In genomic region chr4:6806924-6807676, GRCh38 we compare ENCODE assay signal across 15 cellular contexts. TPM values are rescaled to one million over a fixed set of nuclear protein-coding genes. Genes with fewer than 3 reads are reported as not detected.
A peak's percentile ranks its signal among the peaks of the same experiment; 100 is the strongest.
DNase-seq lines count a peak whose midpoint lies in the region; ATAC-seq and TF ChIP-seq lines count a peak whose summit lies in the region.
"Had no signal": no experiment of that assay in that cellular context is flagged by ENCODE, and none has a peak within 500 bp of the region (broad histone marks: within the 10 kb centered on the region; RNA-seq: fewer than 3 reads in every experiment).

No MANE protein-coding gene starts in this region.

- no peak overlapping the region for H4K5ac ChIP-seq in IMR-90 (ENCODE audit: low read depth, low read length)

- no peak overlapping the region; the same call in 1 of the 2 replicates for H3K23ac ChIP-seq in IMR-90 (ENCODE audit: low read depth, low read length)

- H3K79me1 ChIP-seq in IMR-90 (ENCODE audit: low read depth in 1 of 2, low read length in 2 of 2): peaks cover 40 to 70% of the 10 kb centered on the region in 2 experiments

- peak; percentile 29 for DNase-seq in IMR-90
- no peak for DNase-seq in adrenal gland
- DNase-seq in heart right ventricle: no peak
- no peak for DNase-seq in spleen
- DNase-seq in KG1 (lab: John Stamatoyannopoulos, UW): no peak
- no peak for DNase-seq in AG20443 (ENCODE audit: low spot score)
- no peak for DNase-seq in stimulated activated naive CD4-positive, alpha-beta T cell treated with Interleukin-2 at 50 U/mL for 16 hours (lab: John Stamatoyannopoulos, UW)
- DNase-seq: activated CD8-positive, alpha-beta memory T cell treated with anti-CD3 and anti-CD28 coated beads, Interleukin-2, amount 10 ng/mL, durations not matched to agents 7 days and 5 days; activated naive CD4-positive, alpha-beta T cell treated with anti-CD3 and anti-CD28 coated beads, Interleukin-2, amount 10 ng/mL, durations not matched to agents 7 days and 5 days; CD4-positive, alpha-beta memory T cell; NCI-H1417 treated with DMSO at 0.1 percent for 48 hours; NCI-H510A; right cardiac atrium had no signal

- CTCF ChIA-PET in IMR-90 (lab: Yijun Ruan, JAX): interaction anchor here (0.7 kb wide), 1 partner anchor 149 kb away, joined by 3 read pairs; no protein-coding TSS in a partner anchor

- peak overlapping the region; percentile 0; the same call in 1 of the 2 replicates for H3K27ac ChIP-seq in IMR-90 (ENCODE audit: insufficient read depth, low read length)
- peak overlapping the region; percentile 3 to 77 (median 53) for H3K27ac ChIP-seq in adrenal gland
- H3K27ac ChIP-seq in heart right ventricle: peak overlapping the region in 4 of 10 donors; percentile 31 to 88 (median 44)
- peak overlapping the region in 7 of 8 donors; percentile 78 to 92 (median 87) for H3K27ac ChIP-seq in spleen
- H3K27ac ChIP-seq: suprapubic skin had no signal

- no peak for TF ChIP-seq RAD21 in IMR-90 (IDR thresholded peaks at IDR 0.05; ENCODE audit: low read length)

- no peak overlapping the region; the same call in 1 of the 2 replicates for H2AK5ac ChIP-seq in IMR-90 (ENCODE audit: low read depth, low read length)

- intact Hi-C loops in IMR-90 (cut with micrococcal nuclease) (no loop called here), adrenal gland (cut with DNase I) (no loop called here), heart right ventricle (cut with DNase I) (no loop called here), spleen (cut with DNase I; ENCODE audit: low total_unique reads) (loop anchor here (10.0 kb wide), 1 partner anchor 48 kb away; no protein-coding TSS in a partner anchor)

- peaks cover 32% of the 10 kb centered on the region for H3K9me1 ChIP-seq in IMR-90 (ENCODE audit: insufficient read depth, low read length)

- ATAC-seq in IMR-90 (ENCODE audit: low read depth) (peak; percentile 64), heart right ventricle (peak in 5 of 8 donors; percentile 10 to 47 (median 40)), GM21367 (IDR thresholded peaks at IDR 0.05; ENCODE audit: unreplicated experiment) (no peak)
- ATAC-seq: activated CD8-positive, alpha-beta memory T cell treated with anti-CD3 and anti-CD28 coated beads, Interleukin-2, amount 10 ng/mL, durations not matched to agents 7 days and 5 days had no signal

- POLR2A ChIA-PET in IMR-90 (lab: Charles Lee; ENCODE audit: unreplicated experiment): no interaction called here

- H3K4me3 ChIP-seq in IMR-90 (ENCODE audit: insufficient read depth, low read depth, low read length) (no peak overlapping the region), adrenal gland (peak overlapping the region in 1 of 4 donors; percentile 16), heart right ventricle (no peak overlapping the region), spleen (peak overlapping the region in 1 of 8 donors; percentile 55)
- H3K4me3 ChIP-seq: suprapubic skin had no signal

- H3K4me1 ChIP-seq in IMR-90 (ENCODE audit: control insufficient read depth, insufficient read depth, low read length) (peaks cover 5% of the 10 kb centered on the region), adrenal gland (replicated peaks in 1 of 2) (peaks cover 16 to 43% of the 10 kb centered on the region in 2 donors), heart right ventricle (peaks cover 2 to 77% (median 55%) of the 10 kb centered on the region in 9 donors), spleen (peaks cover 0 to 78% (median 33%) of the 10 kb centered on the region in 6 donors)

- TF ChIP-seq CTCF in IMR-90 (conservative IDR thresholded peaks at IDR 0.05; ENCODE audit: low read depth, low read length): no peak
- no peak for TF ChIP-seq CTCF in adrenal gland (IDR thresholded peaks at IDR 0.05)
- TF ChIP-seq CTCF in heart right ventricle (IDR thresholded peaks at IDR 0.05): no peak
- no peak for TF ChIP-seq CTCF in spleen (IDR thresholded peaks at IDR 0.05 in 8 of 11, conservative IDR thresholded peaks at IDR 0.05 in 3 of 11)

- no CpG with 5 or more reads among the region's 5 CpGs for WGBS in IMR-90 (ENCODE audit: extremely low coverage in 2 of 2, insufficient read length in 1 of 2), 2 experiments
- WGBS in adrenal gland, 4 donors: 55 to 69% (median 66%) methylated on average over 5 of the region's 5 CpGs
- WGBS in heart right ventricle, 2 donors: 85 to 92% methylated on average over 5 of the region's 5 CpGs
- WGBS in spleen, 5 donors: 61 to 82% (median 77%) methylated on average over 5 of the region's 5 CpGs

- H2BK20ac ChIP-seq in IMR-90 (ENCODE audit: low read depth, low read length): no peak overlapping the region

- H3K56ac ChIP-seq in IMR-90 (ENCODE audit: extremely low read depth, insufficient read depth, low read length): no peak overlapping the region

- peak overlapping the region; percentile 83 for H2BK5ac ChIP-seq in IMR-90 (ENCODE audit: low read depth, low read length, poor library complexity, severe bottlenecking)

- no peak overlapping the region for H3K14ac ChIP-seq in IMR-90 (replicated peaks; ENCODE audit: low read depth, low read length)

- H2BK15ac ChIP-seq in IMR-90 (ENCODE audit: low read depth, low read length): no peak overlapping the region

- peak overlapping the region; percentile 74; the same call in 1 of the 2 replicates for H3K18ac ChIP-seq in IMR-90 (ENCODE audit: low read depth, low read length)

- no peaks in the 10 kb centered on the region for H3K9me3 ChIP-seq in IMR-90 (ENCODE audit: control insufficient read depth, insufficient read depth, low read length)
- no peaks in the 10 kb centered on the region for H3K9me3 ChIP-seq in adrenal gland (replicated peaks in 1 of 3)
- no peaks in the 10 kb centered on the region for H3K9me3 ChIP-seq in heart right ventricle
- H3K9me3 ChIP-seq in spleen: no peaks in the 10 kb centered on the region
- H3K9me3 ChIP-seq: suprapubic skin had no signal

- H2BK120ac ChIP-seq in IMR-90 (ENCODE audit: low read depth, low read length): no peak overlapping the region

- TF ChIP-seq POLR2A in IMR-90 (IDR thresholded peaks at IDR 0.05; ENCODE audit: low read depth, low read length) (no peak), adrenal gland (IDR thresholded peaks at IDR 0.05) (no peak), spleen (IDR thresholded peaks at IDR 0.05) (no peak)

- BruUV-seq in IMR-90 (replicated peaks; lab: Mats Ljungman, UMichigan): no TSS peak

- H4K20me1 ChIP-seq in IMR-90 (ENCODE audit: insufficient read depth, low read length): peaks cover 55% of the 10 kb centered on the region

- no peak overlapping the region for H3K4ac ChIP-seq in IMR-90 (ENCODE audit: low read depth, low read length)

- no peak overlapping the region for H2AK9ac ChIP-seq in IMR-90 (replicated peaks; ENCODE audit: low read depth, low read length, poor library complexity)

- no peak overlapping the region for H4K8ac ChIP-seq in IMR-90 (ENCODE audit: low read depth in 2 of 2, low read length in 2 of 2)

- H3K9ac ChIP-seq in IMR-90 (ENCODE audit: low read depth, low read length): no peak overlapping the region

- H2AFZ ChIP-seq in IMR-90 (replicated peaks; ENCODE audit: low read length, poor library complexity): no peak overlapping the region

- in situ Hi-C loops in IMR-90 (cut with MboI; ENCODE audit: low sequenced_read_pairs): no loop called here

- no peak overlapping the region for H4K91ac ChIP-seq in IMR-90 (ENCODE audit: insufficient read depth, low read depth, low read length)

- H3K4me2 ChIP-seq in IMR-90 (ENCODE audit: low read depth, low read length): peak overlapping the region; percentile 92

- H3K36me3 ChIP-seq in IMR-90 (ENCODE audit: control insufficient read depth, insufficient read depth, low read length) (no peaks in the 10 kb centered on the region), adrenal gland (replicated peaks in 1 of 2) (no peaks in the 10 kb centered on the region), heart right ventricle (no peaks in the 10 kb centered on the region), spleen (no peaks in the 10 kb centered on the region)
- H3K36me3 ChIP-seq: suprapubic skin had no signal

- dilution Hi-C loops in IMR-90 (cut with HindIII; ENCODE audit: low sequenced_read_pairs, unreplicated experiment): no loop called here

- no peaks in the 10 kb centered on the region for H3K27me3 ChIP-seq in IMR-90 (ENCODE audit: control insufficient read depth, insufficient read depth, low read length)
- no peaks in the 10 kb centered on the region for H3K27me3 ChIP-seq in adrenal gland
- H3K27me3 ChIP-seq in heart right ventricle: no peaks in the 10 kb centered on the region
- H3K27me3 ChIP-seq in spleen (replicated peaks in 1 of 7): no peaks in the 10 kb centered on the region
- H3K27me3 ChIP-seq: suprapubic skin had no signal

TF ChIP-seq in IMR-90, 13 proteins besides CTCF, POLR2A, EP300 and RAD21 (continues in another document):
- TF ChIP-seq FOS (IDR thresholded peaks at IDR 0.05; ENCODE audit: low read depth, low read length) (no peak), CHD1 (IDR thresholded peaks at IDR 0.05; ENCODE audit: low read depth, low read length) (no peak), USF2 (IDR thresholded peaks at IDR 0.05; ENCODE audit: low read depth, low read length) (no peak), MXI1 (IDR thresholded peaks at IDR 0.05; ENCODE audit: borderline replicate concordance, low read depth, low read length) (no peak), SMC3 (IDR thresholded peaks at IDR 0.05; ENCODE audit: low read depth, low read length) (no peak)

RNA-seq across cellular contexts. Expression of gene KIAA0232, which starts 24.6 kb away (rescaled TPM):
- total RNA-seq in IMR-90 (2012; rRNA removed) (19.5 and 23.1 TPM in 2 replicates), adrenal gland (10 to 100 TPM; 21.0 to 45.2 (median 28.1) TPM), heart right ventricle (10 to 100 TPM; 63.4 to 89.6 (median 73.5) TPM), spleen (10 to 100 TPM; 28.0 to 50.6 (median 46.7) TPM)
- polyA plus RNA-seq in IMR-90 (2012; rRNA removed) (5.8 and 6.8 TPM in 2 replicates), adrenal gland (10 to 100 TPM in 1 of 3 donors, 1 to 10 TPM in 2; 7.3 to 27.1 (median 8.3) TPM), heart right ventricle (10 to 100 TPM; 12.8 to 23.6 TPM), spleen (1 to 10 TPM; 3.2 to 5.9 (median 3.3) TPM)
- 1.8 and 4.3 TPM in 2 replicates for polyA plus RNA-seq in IMR-90 (2012; cell fraction: cytosol; rRNA removed)
- 3.7 and 10.2 TPM in 2 replicates for polyA plus RNA-seq in IMR-90 (2012; cell fraction: nucleus; rRNA removed; ENCODE audit: low replicate concordance)
